Comparison of ENCODE assay signal across 1 cellular context in genomic region chr19:51703655-51704515, GRCh38.
TF ChIP-seq lines count a peak whose summit lies in the region.

No MANE protein-coding gene starts in this region.

TF ChIP-seq in K562, 482 proteins besides CTCF, POLR2A, EP300 and RAD21 (continued from another document):
- TF ChIP-seq ZNF318 (IDR thresholded peaks at IDR 0.05; ENCODE audit: borderline replicate concordance in 1 of 2, low read depth in 1 of 2) (no peak), E2F1 (CRISPR knock-in tag; IDR thresholded peaks at IDR 0.05) (peak; percentile 55; the same call in 1 of the 2 replicates), ATF1 (CRISPR knock-in tag; IDR thresholded peaks at IDR 0.05) (no peak), ATF1 (tag; IDR thresholded peaks at IDR 0.05) (peak; percentile 83), DMBX1 (CRISPR knock-in tag; IDR thresholded peaks at IDR 0.05; ENCODE audit: borderline replicate concordance) (0 out of 2 replicates have a peak, but pooled peaks have one; percentile 41), CBFB (CRISPR knock-in tag; IDR thresholded peaks at IDR 0.05) (no peak), FOS (IDR thresholded peaks at IDR 0.05; ENCODE audit: extremely low read depth, insufficient read length) (no peak), HNRNPL (IDR thresholded peaks at IDR 0.05; ENCODE audit: low read depth, low read length) (no peak), MYBL2 (IDR thresholded peaks at IDR 0.05; ENCODE audit: low read depth) (no peak), MYBL2 (CRISPR knock-in tag; IDR thresholded peaks at IDR 0.05; ENCODE audit: borderline replicate concordance) (no peak), RBM39 (optimal IDR thresholded peaks at IDR 0.05; ENCODE audit: low read depth, low read length) (no peak), ZBTB8A (IDR thresholded peaks at IDR 0.05; ENCODE audit: partially characterized antibody) (no peak), GATAD2B (IDR thresholded peaks at IDR 0.05; ENCODE audit: borderline replicate concordance) (no peak)
